ENCODE assay signal across 3 cellular contexts in genomic region chr3:159989973-159990846, GRCh38.
TF ChIP-seq lines count a peak whose summit lies in the region.

No MANE protein-coding gene starts in this region.

TF ChIP-seq in SK-N-SH, 30 proteins besides CTCF, POLR2A, EP300 and RAD21:
- TF ChIP-seq PBX3 (IDR thresholded peaks at IDR 0.05) (no peak), CHD2 (IDR thresholded peaks at IDR 0.05; ENCODE audit: low read length, partially characterized antibody) (no peak)

TF ChIP-seq in SK-N-SH treated with all-trans-retinoic acid at 6 μM for 48 hours, 23 proteins besides CTCF, POLR2A, EP300 and RAD21:
- no peak for TF ChIP-seq PPARA (CRISPR knock-in tag; IDR thresholded peaks at IDR 0.05; ENCODE audit: borderline replicate concordance)
- TF ChIP-seq ESRRG (CRISPR knock-in tag; IDR thresholded peaks at IDR 0.05) = no peak
- no peak for TF ChIP-seq GLIS3 (CRISPR knock-in tag; IDR thresholded peaks at IDR 0.05)
- no peak for TF ChIP-seq CSDC2 (CRISPR knock-in tag; IDR thresholded peaks at IDR 0.05)
- TF ChIP-seq POU6F1 (CRISPR knock-in tag; IDR thresholded peaks at IDR 0.05; ENCODE audit: borderline replicate concordance, low read depth) = no peak
- no peak for TF ChIP-seq ZNF565 (CRISPR knock-in tag; conservative IDR thresholded peaks at IDR 0.05; ENCODE audit: low read depth)

TF ChIP-seq in GM12878, 131 proteins besides CTCF, POLR2A, EP300 and RAD21:
- TF ChIP-seq DPF2 (IDR thresholded peaks at IDR 0.05) (no peak), ZNF274 (IDR thresholded peaks at IDR 0.05; ENCODE audit: insufficient read depth, insufficient read length) (no peak), POLR2AphosphoS2 (IDR thresholded peaks at IDR 0.05; ENCODE audit: low read depth, low read length) (no peak), ZBED1 (IDR thresholded peaks at IDR 0.05; ENCODE audit: borderline replicate concordance) (no peak), YBX1 (IDR thresholded peaks at IDR 0.05) (no peak), SIX5 (IDR thresholded peaks at IDR 0.05; ENCODE audit: low read depth, low read length, severe bottlenecking) (no peak), ZNF687 (IDR thresholded peaks at IDR 0.05) (no peak), HDAC6 (IDR thresholded peaks at IDR 0.05; ENCODE audit: unreplicated experiment) (no peak), HDAC2 (IDR thresholded peaks at IDR 0.05) (no peak), HCFC1 (IDR thresholded peaks at IDR 0.05; ENCODE audit: low read length) (no peak), PAX8 (IDR thresholded peaks at IDR 0.05) (no peak), NFXL1 (IDR thresholded peaks at IDR 0.05; ENCODE audit: borderline replicate concordance) (no peak), ZNF24 (IDR thresholded peaks at IDR 0.05) (no peak), ZBTB40 (IDR thresholded peaks at IDR 0.05; ENCODE audit: borderline replicate concordance) (no peak), ESRRA (IDR thresholded peaks at IDR 0.05; ENCODE audit: low read length) (no peak), NRF1 (conservative IDR thresholded peaks at IDR 0.05; ENCODE audit: low read depth, low read length) (no peak), HSF1 (IDR thresholded peaks at IDR 0.05; ENCODE audit: low read depth, low read length) (no peak), TBL1XR1 (IDR thresholded peaks at IDR 0.05; ENCODE audit: low read depth, low read length) (no peak), PKNOX1 (IDR thresholded peaks at IDR 0.05) (no peak), TARDBP (IDR thresholded peaks at IDR 0.05; ENCODE audit: borderline replicate concordance) (no peak)
